8 cellular contexts compared by ENCODE assay signal in genomic region chr1:11645670-11646265, GRCh38. TPM values are rescaled to one million over a fixed set of nuclear protein-coding genes. Genes with fewer than 3 reads are reported as not detected.
DNase-seq lines count a peak whose midpoint lies in the region; ATAC-seq and TF ChIP-seq lines count a peak whose summit lies in the region.

No MANE protein-coding gene starts in this region.

- peak; percentile 81 for TF ChIP-seq CTCF in OCI-LY7 (conservative IDR thresholded peaks at IDR 0.05; ENCODE audit: low read length)
- peak; percentile 39 to 75 (median 67) for TF ChIP-seq CTCF in esophagus squamous epithelium (IDR thresholded peaks at IDR 0.05)
- TF ChIP-seq CTCF in nephron progenitor cell (IDR thresholded peaks at IDR 0.05) = peak; percentile 84

- no TSS peak for BruUV-seq in OCI-LY7 (replicated peaks; lab: Mats Ljungman, UMichigan)

- no peaks in the 10 kb centered on the region for H3K9me2 ChIP-seq in OCI-LY7 (ENCODE audit: insufficient read depth, low read length)

- no peak overlapping the region for H2AFZ ChIP-seq in OCI-LY7 (ENCODE audit: low read length)

- POLR2A ChIA-PET in CD8-positive, alpha-beta memory T cell (lab: Charles Lee) = interaction anchor here (0.9 kb wide), 1 partner anchor 608 kb away, joined by 3 read pairs; no protein-coding TSS in a partner anchor
- POLR2A ChIA-PET in OCI-LY7 (lab: Charles Lee) = no interaction called here

- no peaks in the 10 kb centered on the region for H3K79me2 ChIP-seq in OCI-LY7 (ENCODE audit: insufficient read depth, low read depth, low read length)

- intact Hi-C loops in OCI-LY7 (cut with micrococcal nuclease; ENCODE audit: unreplicated experiment) = loop anchor here (10.0 kb wide), 1 partner anchor 81 kb away; no protein-coding TSS in a partner anchor
- intact Hi-C loops in esophagus squamous epithelium (cut with DNase I) = loop anchor here (10.0 kb wide), 1 partner anchor 611 kb away; no protein-coding TSS in a partner anchor

- DNase-seq in CD8-positive, alpha-beta memory T cell = peak; percentile 63 to 84 (median 68)
- peak; percentile 64 for DNase-seq in HuH-7.5 (ENCODE audit: low spot score)
- DNase-seq in OCI-LY7 (ENCODE audit: low spot score) = peak; percentile 81
- DNase-seq in activated T-cell treated with anti-CD3 and anti-CD28 coated beads for 1 hour (ENCODE audit: low read depth) = peak; percentile 78
- DNase-seq in esophagus squamous epithelium (lab: John Stamatoyannopoulos, UW) = no peak
- DNase-seq in nephron progenitor cell = peak; percentile 92
- peak; percentile 89 for DNase-seq in stimulated activated naive CD8-positive, alpha-beta T cell treated with anti-CD3 and anti-CD28 coated beads, Interleukin-15, Interleukin-2, amounts not matched to agents 100 U/mL and 50 U/mL, for 24 hours

- no peak overlapping the region for H3K4me3 Mint-ChIP-seq in CD8-positive, alpha-beta memory T cell
- H3K4me3 Mint-ChIP-seq in nephron progenitor cell = no peak overlapping the region

- no peaks in the 10 kb centered on the region for H3K36me3 ChIP-seq in CD8-positive, alpha-beta memory T cell (ENCODE audit: insufficient read depth, low read length)
- no peaks in the 10 kb centered on the region for H3K36me3 ChIP-seq in OCI-LY7 (ENCODE audit: insufficient read depth, low read length)
- H3K36me3 ChIP-seq in esophagus squamous epithelium = no peaks in the 10 kb centered on the region

- H3K36me3 Mint-ChIP-seq in CD8-positive, alpha-beta memory T cell = no peaks in the 10 kb centered on the region
- no peaks in the 10 kb centered on the region for H3K36me3 Mint-ChIP-seq in nephron progenitor cell (ENCODE audit: low read depth)

- no peak overlapping the region for H3K27ac ChIP-seq in CD8-positive, alpha-beta memory T cell (ENCODE audit: low read depth, low read length)
- no peak overlapping the region for H3K27ac ChIP-seq in OCI-LY7 (ENCODE audit: low read depth, low read length, poor library complexity, severe bottlenecking)
- H3K27ac ChIP-seq in esophagus squamous epithelium = no peak overlapping the region

- H4K20me1 ChIP-seq in OCI-LY7 (ENCODE audit: insufficient read depth, low read length) = no peaks in the 10 kb centered on the region

- peaks cover 11 to 20% (median 14%) of the 10 kb centered on the region in 3 donors for H3K4me1 Mint-ChIP-seq in CD8-positive, alpha-beta memory T cell
- H3K4me1 Mint-ChIP-seq in nephron progenitor cell = peaks cover 8% of the 10 kb centered on the region

- H3K4me1 ChIP-seq in CD8-positive, alpha-beta memory T cell (ENCODE audit: insufficient read depth, low read length) = peaks cover 14% of the 10 kb centered on the region
- H3K4me1 ChIP-seq in OCI-LY7 (ENCODE audit: insufficient read depth, low read length, poor library complexity, severe bottlenecking) (peaks cover 19% of the 10 kb centered on the region), esophagus squamous epithelium (peaks cover 0 to 31% (median 15%) of the 10 kb centered on the region in 3 donors)

- H3K27me3 Mint-ChIP-seq in CD8-positive, alpha-beta memory T cell = peaks cover 0 to 2% of the 10 kb centered on the region in 2 donors
- H3K27me3 Mint-ChIP-seq in nephron progenitor cell (ENCODE audit: low read depth, poor library complexity) = peaks cover 57% of the 10 kb centered on the region

- no peaks in the 10 kb centered on the region for H3K9me3 ChIP-seq in CD8-positive, alpha-beta memory T cell (ENCODE audit: low read length)
- no peaks in the 10 kb centered on the region for H3K9me3 ChIP-seq in OCI-LY7 (ENCODE audit: low read length)
- no peaks in the 10 kb centered on the region for H3K9me3 ChIP-seq in esophagus squamous epithelium

- H3K4me3 ChIP-seq in CD8-positive, alpha-beta memory T cell (ENCODE audit: low read length) = no peak overlapping the region
- H3K4me3 ChIP-seq in OCI-LY7 (ENCODE audit: low read depth, low read length, poor library complexity, severe bottlenecking) = no peak overlapping the region
- no peak overlapping the region for H3K4me3 ChIP-seq in esophagus squamous epithelium

- H3K27ac Mint-ChIP-seq in CD8-positive, alpha-beta memory T cell = peak overlapping the region in 1 of 8 donors; percentile 58
- no peak overlapping the region for H3K27ac Mint-ChIP-seq in nephron progenitor cell

- H3K4me2 ChIP-seq in OCI-LY7 (ENCODE audit: low read length) = no peak overlapping the region

- no peaks in the 10 kb centered on the region for H3K9me3 Mint-ChIP-seq in CD8-positive, alpha-beta memory T cell
- no peaks in the 10 kb centered on the region for H3K9me3 Mint-ChIP-seq in nephron progenitor cell

- no peaks in the 10 kb centered on the region for H3K27me3 ChIP-seq in CD8-positive, alpha-beta memory T cell (ENCODE audit: insufficient read depth, low read length, poor library complexity, severe bottlenecking)
- peaks cover 0 to 60% (median 0%) of the 10 kb centered on the region in 4 donors for H3K27me3 ChIP-seq in esophagus squamous epithelium

- 10 to 34% methylated on average over 5 to 6 of the region's 8 CpGs for WGBS in esophagus squamous epithelium, 2 donors

- CTCF ChIA-PET in CD8-positive, alpha-beta memory T cell (lab: Charles Lee) = interaction anchor here (0.6 to 5.6 kb wide), 11 partner anchors 18 to 608 kb away, joined by 3 to 52 read pairs (median 4); partner anchors contain the start of gene FBXO6
- CTCF ChIA-PET in OCI-LY7 (lab: Charles Lee; ENCODE audit: unreplicated experiment) = no interaction called here

- ATAC-seq in stimulated activated naive CD8-positive, alpha-beta T cell treated with anti-CD3 and anti-CD28 coated beads, Interleukin-15, Interleukin-2, amounts not matched to agents 100 U/mL and 50 U/mL, for 24 hours = peak; percentile 36
- ATAC-seq in GM18868 (IDR thresholded peaks at IDR 0.05; ENCODE audit: unreplicated experiment) = no peak

- no peak for TF ChIP-seq POLR2A in esophagus squamous epithelium (IDR thresholded peaks at IDR 0.05)

RNA-seq across cellular contexts. Expression of gene FBXO2, which starts 8.5 kb away (rescaled TPM):
- 1 to 10 TPM; 1.8 to 2.0 TPM for total RNA-seq in CD8-positive, alpha-beta memory T cell
- 4.6 TPM for polyA plus RNA-seq in CD8-positive, alpha-beta memory T cell
- total RNA-seq in OCI-LY7 (2014; rRNA removed; shearing (Covaris generic)) = 1.8 and 2.7 TPM in 2 replicates
- 6.0 and 6.1 TPM in 2 replicates for total RNA-seq in OCI-LY7 (2022)
- total RNA-seq in esophagus squamous epithelium = 10 to 100 TPM in 1 of 4 donors, 1 to 10 TPM in 3; 2.6 to 13.6 (median 8.0) TPM

RNA-seq across cellular contexts. Expression of gene FBXO44, which starts 8.9 kb away (rescaled TPM):
- 10 to 100 TPM; 14.2 to 16.0 TPM for total RNA-seq in CD8-positive, alpha-beta memory T cell
- polyA plus RNA-seq in CD8-positive, alpha-beta memory T cell = 12.0 TPM
- total RNA-seq in OCI-LY7 (2014; rRNA removed; shearing (Covaris generic)) = 11.4 and 16.2 TPM in 2 replicates
- total RNA-seq in OCI-LY7 (2022) (16.4 and 20.8 TPM in 2 replicates), esophagus squamous epithelium (10 to 100 TPM in 1 of 4 donors, 1 to 10 TPM in 3; 5.0 to 20.4 (median 7.0) TPM)

RNA-seq across cellular contexts. Expression of gene FBXO6, which starts 18.2 kb away (rescaled TPM):
- 1 to 10 TPM; 8.8 to 9.4 TPM for total RNA-seq in CD8-positive, alpha-beta memory T cell
- 30.4 TPM for polyA plus RNA-seq in CD8-positive, alpha-beta memory T cell
- total RNA-seq in OCI-LY7 (2014; rRNA removed; shearing (Covaris generic)) = 0.38 and 0.57 TPM in 2 replicates
- 1.4 and 1.7 TPM in 2 replicates for total RNA-seq in OCI-LY7 (2022)
- total RNA-seq in esophagus squamous epithelium = 10 to 100 TPM; 11.6 to 20.2 (median 12.2) TPM

RNA-seq across cellular contexts. Expression of gene MAD2L2, which starts 35.2 kb away (rescaled TPM):
- 10 to 100 TPM; 60.1 to 66.2 TPM for total RNA-seq in CD8-positive, alpha-beta memory T cell
- polyA plus RNA-seq in CD8-positive, alpha-beta memory T cell = 57.2 TPM
- total RNA-seq in OCI-LY7 (2014; rRNA removed; shearing (Covaris generic)) = 121 and 144 TPM in 2 replicates
- total RNA-seq in OCI-LY7 (2022) (89.7 and 97.8 TPM in 2 replicates), esophagus squamous epithelium (10 to 100 TPM; 12.1 to 22.8 (median 18.9) TPM)

RNA-seq across cellular contexts. Expression of gene DRAXIN, which starts 45.7 kb away (rescaled TPM):
- under 1 TPM; 0.09 to 0.11 TPM for total RNA-seq in CD8-positive, alpha-beta memory T cell
- polyA plus RNA-seq in CD8-positive, alpha-beta memory T cell = 0.12 TPM
- total RNA-seq in OCI-LY7 (2014; rRNA removed; shearing (Covaris generic)) = 0.05 and 0.19 TPM in 2 replicates
- total RNA-seq in OCI-LY7 (2022) (0.11 and 0.15 TPM in 2 replicates), esophagus squamous epithelium (not detected)
